In the genomic region with DNA sequence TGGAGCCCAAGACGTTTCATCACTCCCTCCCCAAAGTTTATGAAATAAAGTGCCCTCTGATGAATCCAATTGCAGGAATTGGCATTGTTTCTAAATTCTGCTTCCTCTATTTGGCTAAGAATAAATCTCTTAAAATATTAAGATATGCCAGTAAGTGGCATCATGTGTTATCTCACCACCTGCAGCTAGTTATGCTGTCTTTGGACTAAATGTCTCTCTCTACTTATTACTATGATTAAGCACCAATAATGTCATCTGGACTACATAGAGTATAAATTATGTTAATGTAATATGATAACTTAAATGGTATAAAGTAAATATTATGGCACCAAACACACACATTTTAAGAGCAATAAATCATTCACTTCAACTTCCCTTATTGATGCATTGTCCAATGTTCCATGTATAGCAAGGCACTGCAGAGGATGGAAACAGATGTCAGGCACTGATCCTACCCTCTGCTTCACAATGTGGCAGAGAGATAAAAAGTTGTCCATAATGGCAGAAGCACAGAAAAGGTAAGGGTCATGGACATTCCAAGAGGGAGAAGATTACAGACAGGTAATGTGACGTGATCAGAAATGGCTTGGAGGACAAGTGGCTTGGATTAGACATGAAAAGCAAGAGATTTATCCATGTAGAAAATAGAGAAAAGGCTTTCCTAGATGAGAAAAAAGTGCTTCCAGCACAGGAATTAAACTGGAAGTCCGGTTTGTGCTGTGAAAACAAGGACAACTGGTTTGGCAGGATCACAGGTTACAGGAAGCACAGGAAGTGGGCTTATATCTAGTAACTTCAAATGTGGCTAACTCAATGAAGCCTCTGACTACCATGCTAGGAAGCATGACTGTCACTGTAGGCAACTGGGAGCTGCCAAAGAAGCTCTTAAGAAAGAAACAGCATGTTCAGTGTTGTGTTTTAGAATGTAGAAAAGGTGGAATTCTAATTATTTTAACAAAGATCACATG, we compare ENCODE assay signal across 1 cellular context.
TF ChIP-seq lines count a peak whose summit lies in the region.

No MANE protein-coding gene starts in this region.

TF ChIP-seq in H1, 55 proteins besides CTCF, POLR2A, EP300 and RAD21:
- TF ChIP-seq, protein P1, sequence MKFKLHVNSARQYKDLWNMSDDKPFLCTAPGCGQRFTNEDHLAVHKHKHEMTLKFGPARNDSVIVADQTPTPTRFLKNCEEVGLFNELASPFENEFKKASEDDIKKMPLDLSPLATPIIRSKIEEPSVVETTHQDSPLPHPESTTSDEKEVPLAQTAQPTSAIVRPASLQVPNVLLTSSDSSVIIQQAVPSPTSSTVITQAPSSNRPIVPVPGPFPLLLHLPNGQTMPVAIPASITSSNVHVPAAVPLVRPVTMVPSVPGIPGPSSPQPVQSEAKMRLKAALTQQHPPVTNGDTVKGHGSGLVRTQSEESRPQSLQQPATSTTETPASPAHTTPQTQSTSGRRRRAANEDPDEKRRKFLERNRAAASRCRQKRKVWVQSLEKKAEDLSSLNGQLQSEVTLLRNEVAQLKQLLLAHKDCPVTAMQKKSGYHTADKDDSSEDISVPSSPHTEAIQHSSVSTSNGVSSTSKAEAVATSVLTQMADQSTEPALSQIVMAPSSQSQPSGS (IDR thresholded peaks at IDR 0.05; ENCODE audit: low read length) = no peak
- TF ChIP-seq RFX5 (IDR thresholded peaks at IDR 0.05; ENCODE audit: borderline replicate concordance, low read depth, low read length) (no peak), SIN3A (conservative IDR thresholded peaks at IDR 0.05 in 1 of 2, IDR thresholded peaks at IDR 0.05 in 1 of 2; ENCODE audit: low read depth in 1 of 2, low read length in 2 of 2) (no peak), RXRA (IDR thresholded peaks at IDR 0.05; ENCODE audit: insufficient read depth, low read depth, low read length) (no peak)
